In the genomic region with DNA sequence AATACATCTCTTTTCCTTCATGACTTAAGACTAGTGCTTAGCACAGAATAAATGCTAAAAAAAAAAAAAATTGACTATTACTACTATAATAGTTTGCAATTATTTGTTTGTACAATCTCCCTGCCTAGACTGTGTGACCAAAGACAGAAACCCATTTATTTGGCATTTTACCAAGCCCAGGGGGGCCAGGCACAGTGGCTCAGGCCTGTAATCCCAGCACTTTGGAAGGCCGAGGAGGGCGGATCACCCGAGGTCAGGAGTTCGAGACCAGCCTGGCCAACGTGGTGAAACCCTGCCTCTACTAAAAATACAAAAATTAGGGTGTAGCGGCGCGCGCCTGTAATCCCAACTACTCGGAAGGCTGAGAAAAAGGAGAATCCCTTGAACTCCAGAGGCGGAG, we compare ENCODE assay signal across 1 cellular context.
TF ChIP-seq lines count a peak whose summit lies in the region.

No MANE protein-coding gene starts in this region.

TF ChIP-seq in neural cell, 6 proteins besides CTCF, POLR2A, EP300 and RAD21 (continued from another document):
- TF ChIP-seq EZH2 (IDR thresholded peaks at IDR 0.05; ENCODE audit: borderline replicate concordance, insufficient read depth, low read length, poor library complexity, severe bottlenecking) (no peak), SMC3 (conservative IDR thresholded peaks at IDR 0.05; ENCODE audit: poor library complexity) (no peak), POLR2AphosphoS5 (IDR thresholded peaks at IDR 0.05) (no peak), MXI1 (conservative IDR thresholded peaks at IDR 0.05; ENCODE audit: poor library complexity, severe bottlenecking) (no peak), TAF1 (IDR thresholded peaks at IDR 0.05; ENCODE audit: low read depth) (no peak)
